23 cellular contexts compared by ENCODE assay signal in genomic region chr11:25838918-25839611, GRCh38.
DNase-seq lines count a peak whose midpoint lies in the region; ATAC-seq and TF ChIP-seq lines count a peak whose summit lies in the region.
"Had no signal": no experiment of that assay in that cellular context is flagged by ENCODE, and none has a peak within 500 bp of the region (broad histone marks: within the 10 kb centered on the region; RNA-seq: fewer than 3 reads in every experiment).

No MANE protein-coding gene starts in this region.

- DNase-seq in ELR (ENCODE audit: low read depth) (peak; percentile 31), LNCaP clone FGC (ENCODE audit: low read depth) (no peak), chondrocyte (ENCODE audit: low spot score) (no peak), A172 (ENCODE audit: low spot score) (no peak)
- DNase-seq in activated effector memory CD4-positive, alpha-beta T cell treated with Interleukin-2 at 50 U/mL for 16 hours = no peak
- DNase-seq: activated gamma-delta T cell treated with Interleukin-2 at 50 U/mL for 16 hours; amygdala; Caco-2; central memory CD4-positive, alpha-beta T cell; effector memory CD8-positive, alpha-beta T cell; GDM1; kidney glomerular epithelial cell; NCI-H1930; SHP77 treated with DMSO at 0.1 percent for 48 hours; stimulated activated CD4-positive, alpha-beta T cell treated with anti-CD3 and anti-CD28 coated beads, Interleukin-2, amount 100 ng/mL, for 48 hours had no signal

- H3K27me3 Mint-ChIP-seq in chondrocyte (ENCODE audit: low read depth) = no peaks in the 10 kb centered on the region
- no peaks in the 10 kb centered on the region for H3K27me3 Mint-ChIP-seq in nephron (ENCODE audit: low read depth)
- H3K27me3 Mint-ChIP-seq: effector memory CD8-positive, alpha-beta T cell; IgD-negative memory B cell; memory B cell; naive thymus-derived CD8-positive, alpha-beta T cell had no signal

- H3K4me3 ChIP-seq in LNCaP clone FGC (ENCODE audit: low read depth, low read length) = no peak overlapping the region
- H3K4me3 ChIP-seq: skin epidermis, vagina had no signal

- ATAC-seq in HG03378 (IDR thresholded peaks at IDR 0.05; ENCODE audit: unreplicated experiment) (no peak), GM18868 (IDR thresholded peaks at IDR 0.05; ENCODE audit: unreplicated experiment) (no peak)
- ATAC-seq: effector memory CD8-positive, alpha-beta T cell; naive thymus-derived CD8-positive, alpha-beta T cell had no signal

- TF ChIP-seq CTCF in LNCaP clone FGC (IDR thresholded peaks at IDR 0.05; ENCODE audit: control insufficient read depth, extremely low read depth, insufficient read depth) (peak; percentile 26; the same call in 1 of the 2 replicates), chondrocyte (IDR thresholded peaks at IDR 0.05) (peak; percentile 9), nephron (IDR thresholded peaks at IDR 0.05; ENCODE audit: unreplicated experiment in 3 of 3) (peak in 1 of 3 experiments; percentile 11)

- H3K9me3 Mint-ChIP-seq in chondrocyte (ENCODE audit: low read depth) (peaks cover 9% of the 10 kb centered on the region), nephron (peaks cover 7% of the 10 kb centered on the region)

- H3K36me3 Mint-ChIP-seq in chondrocyte (ENCODE audit: low read depth) = no peaks in the 10 kb centered on the region
- H3K36me3 Mint-ChIP-seq in nephron (ENCODE audit: low read depth) = no peaks in the 10 kb centered on the region
- H3K36me3 Mint-ChIP-seq: IgD-negative memory B cell; memory B cell; naive thymus-derived CD8-positive, alpha-beta T cell had no signal

- H3K4me3 Mint-ChIP-seq in chondrocyte (ENCODE audit: unreplicated experiment) (no peak overlapping the region), nephron (no peak overlapping the region)
- H3K4me3 Mint-ChIP-seq: effector memory CD8-positive, alpha-beta T cell; IgD-negative memory B cell; memory B cell; naive thymus-derived CD8-positive, alpha-beta T cell had no signal

- no peaks in the 10 kb centered on the region for H3K4me1 Mint-ChIP-seq in chondrocyte (ENCODE audit: low read depth)
- H3K4me1 Mint-ChIP-seq in nephron = peaks cover 23% of the 10 kb centered on the region
- H3K4me1 Mint-ChIP-seq: IgD-negative memory B cell; memory B cell; naive thymus-derived CD8-positive, alpha-beta T cell had no signal

- H3K27ac Mint-ChIP-seq in chondrocyte (ENCODE audit: unreplicated experiment) (no peak overlapping the region), nephron (peak overlapping the region; percentile 17 to 62 (median 19))
- H3K27ac Mint-ChIP-seq: effector memory CD8-positive, alpha-beta T cell; IgD-negative memory B cell; memory B cell; naive thymus-derived CD8-positive, alpha-beta T cell had no signal
